In the genomic region with DNA sequence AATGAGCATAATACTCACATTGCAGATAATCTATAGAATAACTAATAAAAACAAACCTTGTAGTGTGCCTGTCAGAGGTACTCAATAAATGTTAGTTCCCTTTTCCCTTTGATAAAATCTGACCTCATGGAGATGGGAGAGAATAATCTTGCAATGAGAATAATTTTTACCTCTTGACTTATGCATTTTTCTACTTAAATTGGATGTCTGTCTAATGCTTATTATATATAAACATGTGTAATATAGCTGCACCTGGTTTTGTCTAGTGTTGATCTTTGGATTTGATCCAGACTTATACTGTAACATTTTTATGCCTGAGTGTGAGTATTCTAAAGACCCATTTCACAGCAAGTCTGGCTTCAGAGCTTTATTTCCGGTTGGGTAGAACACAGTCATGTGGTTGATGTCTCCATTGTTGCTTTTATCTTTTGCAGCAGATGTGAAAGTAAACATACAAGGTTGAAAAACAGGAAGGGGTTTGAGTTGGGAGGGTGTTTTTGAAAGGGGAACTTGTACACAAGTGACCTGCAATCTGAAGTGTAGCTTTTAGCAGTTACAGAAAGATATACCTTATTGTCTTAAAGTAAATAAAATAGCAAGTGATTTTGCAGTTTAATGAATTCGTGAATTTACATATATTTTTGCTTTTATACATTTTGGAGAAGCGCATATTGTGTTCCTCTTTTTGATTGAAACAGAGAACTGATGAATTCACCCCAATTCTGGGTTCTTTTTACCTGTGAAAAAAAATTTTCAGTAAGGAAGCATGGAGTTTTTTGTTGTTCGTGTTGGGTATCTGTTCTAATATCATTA, we compare ENCODE assay signal across 8 cellular contexts. TPM values are rescaled to one million over a fixed set of nuclear protein-coding genes. Genes with fewer than 3 reads are reported as not detected.
A peak's percentile ranks its signal among the peaks of the same experiment; 100 is the strongest.
DNase-seq lines count a peak whose midpoint lies in the region; ATAC-seq and TF ChIP-seq lines count a peak whose summit lies in the region.

No MANE protein-coding gene starts in this region.

- H3K27me3 ChIP-seq in breast epithelium: no peaks in the 10 kb centered on the region

- peak overlapping the region; percentile 78 for H3K4me3 ChIP-seq in SK-N-MC
- no peak overlapping the region for H3K4me3 ChIP-seq in breast epithelium

- intact Hi-C loops in breast epithelium (cut with DNase I; ENCODE audit: low total_unique reads): no loop called here

- H3K36me3 ChIP-seq in SK-N-MC (ENCODE audit: insufficient read depth, low read length): 0 out of 2 replicates have a peak, but pooled peaks cover 2% of the 10 kb centered on the region
- no peaks in the 10 kb centered on the region for H3K36me3 ChIP-seq in breast epithelium

- H3K9ac ChIP-seq in SK-N-MC (ENCODE audit: insufficient read length): peak overlapping the region; percentile 93

- no peak for TF ChIP-seq CTCF in breast epithelium (IDR thresholded peaks at IDR 0.05)

- no peaks in the 10 kb centered on the region for H3K9me3 ChIP-seq in SK-N-MC (ENCODE audit: low read depth, low read length)
- no peaks in the 10 kb centered on the region for H3K9me3 ChIP-seq in breast epithelium

- H3K4me1 ChIP-seq in breast epithelium: no peaks in the 10 kb centered on the region

- H3K27ac ChIP-seq in SK-N-MC (peak overlapping the region; percentile 99), breast epithelium (no peak overlapping the region)

- DNase-seq in DMS79 treated with DMSO at 0.1 percent for 48 hours (lab: John Stamatoyannopoulos, UW) (peak; percentile 25), DMS79 (lab: John Stamatoyannopoulos, UW) (no peak), SK-N-MC (ENCODE audit: low read depth, low spot score) (no peak), breast epithelium (ENCODE audit: low spot score in 2 of 2) (no peak)
- DNase-seq in stimulated activated naive CD8-positive, alpha-beta T cell treated with anti-CD3 and anti-CD28 coated beads, Interleukin-15, Interleukin-2, amounts not matched to agents 100 U/mL and 50 U/mL, for 24 hours: no peak

- ATAC-seq in GM19467 (IDR thresholded peaks at IDR 0.05; ENCODE audit: unreplicated experiment) (peak; percentile 87), HG03520 (IDR thresholded peaks at IDR 0.05; ENCODE audit: unreplicated experiment) (peak; percentile 85), esophagus mucosa (peak; percentile 64)
- peak; percentile 82 for ATAC-seq in stimulated activated naive CD8-positive, alpha-beta T cell treated with anti-CD3 and anti-CD28 coated beads, Interleukin-15, Interleukin-2, amounts not matched to agents 100 U/mL and 50 U/mL, for 24 hours

- TF ChIP-seq POLR2A in breast epithelium (IDR thresholded peaks at IDR 0.05): no peak

RNA-seq across cellular contexts. Expression of a gene that starts 12.5 kb away (rescaled TPM):
- total RNA-seq in esophagus mucosa: 33.0 TPM
- 10 to 100 TPM; 36.2 to 67.2 (median 51.8) TPM for total RNA-seq in breast epithelium
